Comparison of ENCODE assay signal across 1 cellular context in the genomic region with DNA sequence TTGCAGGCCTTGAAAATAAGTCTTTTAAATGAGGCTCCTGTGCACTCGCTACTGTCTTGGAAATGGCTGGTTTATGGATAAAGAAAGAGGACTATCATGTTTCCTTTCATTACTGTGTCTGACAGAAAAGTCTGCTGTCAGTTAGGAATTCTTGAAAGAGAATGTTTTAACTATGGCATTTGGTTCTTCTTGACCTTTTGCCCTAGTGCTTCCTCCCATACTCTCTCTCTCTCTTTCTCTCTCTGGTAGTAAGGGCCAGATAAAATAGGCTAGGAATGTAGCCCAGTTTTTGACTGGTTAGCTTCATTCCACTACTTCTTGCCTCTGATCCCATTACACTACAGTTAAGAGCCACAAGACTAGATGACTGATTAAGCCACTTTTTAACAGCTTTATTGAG.
TF ChIP-seq lines count a peak whose summit lies in the region.

No MANE protein-coding gene starts in this region.

TF ChIP-seq in SK-N-SH treated with all-trans-retinoic acid at 6 μM for 48 hours, 23 proteins besides CTCF, POLR2A, EP300 and RAD21:
- TF ChIP-seq BACH2 (CRISPR knock-in tag; IDR thresholded peaks at IDR 0.05; ENCODE audit: borderline replicate concordance) (no peak), ESRRG (CRISPR knock-in tag; IDR thresholded peaks at IDR 0.05) (no peak), RARB (CRISPR knock-in tag; IDR thresholded peaks at IDR 0.05) (no peak), GLIS3 (CRISPR knock-in tag; IDR thresholded peaks at IDR 0.05) (no peak), ISL1 (CRISPR knock-in tag; IDR thresholded peaks at IDR 0.05) (0 out of 2 replicates have a peak, but pooled peaks have one; percentile 35)
- TF ChIP-seq, protein P1, sequence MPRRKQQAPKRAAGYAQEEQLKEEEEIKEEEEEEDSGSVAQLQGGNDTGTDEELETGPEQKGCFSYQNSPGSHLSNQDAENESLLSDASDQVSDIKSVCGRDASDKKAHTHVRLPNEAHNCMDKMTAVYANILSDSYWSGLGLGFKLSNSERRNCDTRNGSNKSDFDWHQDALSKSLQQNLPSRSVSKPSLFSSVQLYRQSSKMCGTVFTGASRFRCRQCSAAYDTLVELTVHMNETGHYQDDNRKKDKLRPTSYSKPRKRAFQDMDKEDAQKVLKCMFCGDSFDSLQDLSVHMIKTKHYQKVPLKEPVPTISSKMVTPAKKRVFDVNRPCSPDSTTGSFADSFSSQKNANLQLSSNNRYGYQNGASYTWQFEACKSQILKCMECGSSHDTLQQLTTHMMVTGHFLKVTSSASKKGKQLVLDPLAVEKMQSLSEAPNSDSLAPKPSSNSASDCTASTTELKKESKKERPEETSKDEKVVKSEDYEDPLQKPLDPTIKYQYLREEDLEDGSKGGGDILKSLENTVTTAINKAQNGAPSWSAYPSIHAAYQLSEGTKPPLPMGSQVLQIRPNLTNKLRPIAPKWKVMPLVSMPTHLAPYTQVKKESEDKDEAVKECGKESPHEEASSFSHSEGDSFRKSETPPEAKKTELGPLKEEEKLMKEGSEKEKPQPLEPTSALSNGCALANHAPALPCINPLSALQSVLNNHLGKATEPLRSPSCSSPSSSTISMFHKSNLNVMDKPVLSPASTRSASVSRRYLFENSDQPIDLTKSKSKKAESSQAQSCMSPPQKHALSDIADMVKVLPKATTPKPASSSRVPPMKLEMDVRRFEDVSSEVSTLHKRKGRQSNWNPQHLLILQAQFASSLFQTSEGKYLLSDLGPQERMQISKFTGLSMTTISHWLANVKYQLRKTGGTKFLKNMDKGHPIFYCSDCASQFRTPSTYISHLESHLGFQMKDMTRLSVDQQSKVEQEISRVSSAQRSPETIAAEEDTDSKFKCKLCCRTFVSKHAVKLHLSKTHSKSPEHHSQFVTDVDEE (CRISPR knock-in tag; IDR thresholded peaks at IDR 0.05), result no peak
